In the genomic region with DNA sequence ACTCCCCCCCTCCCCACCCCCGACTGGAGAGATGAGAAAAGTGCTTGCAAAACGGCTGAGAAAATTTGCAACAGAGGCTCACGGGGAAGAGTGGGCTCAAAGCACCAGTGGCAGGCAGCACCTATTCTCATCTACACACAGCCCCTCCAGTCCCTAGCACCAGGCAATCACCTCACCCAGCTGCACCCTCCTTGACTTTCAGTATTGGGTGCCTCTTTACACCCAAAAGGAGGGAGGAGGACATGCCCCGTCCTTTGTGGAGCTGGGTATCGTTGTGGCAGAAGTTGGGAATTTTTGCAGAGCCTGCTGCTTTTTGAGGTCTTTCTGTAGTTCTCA, we compare ENCODE assay signal across 11 cellular contexts.
DNase-seq lines count a peak whose midpoint lies in the region; ATAC-seq, FAIRE-seq and TF ChIP-seq lines count a peak whose summit lies in the region.
"Had no signal": no experiment of that assay in that cellular context is flagged by ENCODE, and none has a peak within 500 bp of the region (broad histone marks: within the 10 kb centered on the region; RNA-seq: fewer than 3 reads in every experiment).

No MANE protein-coding gene starts in this region.

- H3K27ac ChIP-seq in A549 = peak overlapping the region in 1 of 2 experiments; percentile 60; a peak in 2 of 6 replicates

- TF ChIP-seq CTCF in A549 (IDR thresholded peaks at IDR 0.05) (no peak), activated B cell treated with CpG ODN at 0.5 μM for 24 hours (IDR thresholded peaks at IDR 0.05) (no peak)

- TF ChIP-seq POLR2A in A549 (IDR thresholded peaks at IDR 0.05; ENCODE audit: low read length) = no peak

- 83% methylated on average over 5 of the region's 5 CpGs for WGBS in A549 (ENCODE audit: missing lambda C conversion rate)

- peak overlapping the region; percentile 75 for H3K4me3 Mint-ChIP-seq in activated B cell treated with CpG ODN at 0.5 μM for 24 hours
- H3K4me3 Mint-ChIP-seq: immature natural killer cell had no signal

- H3K4me1 ChIP-seq in A549 = peaks cover 36% of the 10 kb centered on the region

- POLR2A ChIA-PET in A549 (lab: Yijun Ruan, JAX) = no interaction called here
- POLR2A ChIA-PET in activated B cell treated with CpG ODN at 0.5 μM for 24 hours (lab: Charles Lee) = interaction anchor here (1.1 to 1.3 kb wide), 4 partner anchors 9 to 63 kb away, joined by 4 to 11 read pairs (median 8); no protein-coding TSS in a partner anchor

- H3K36me3 Mint-ChIP-seq in activated B cell treated with CpG ODN at 0.5 μM for 24 hours (ENCODE audit: low read depth) = no peaks in the 10 kb centered on the region
- H3K36me3 Mint-ChIP-seq: immature natural killer cell had no signal

- TF ChIP-seq RAD21 in A549 (conservative IDR thresholded peaks at IDR 0.05 in 1 of 2, IDR thresholded peaks at IDR 0.05 in 1 of 2) = no peak

- DNase-seq in A549 (ENCODE audit: low read depth in 1 of 2, low spot score in 1 of 2) (no peak), activated B cell treated with CpG ODN at 0.5 μM for 24 hours (no peak), left ventricle myocardium superior (no peak), NCI-H146 (lab: John Stamatoyannopoulos, UW) (no peak), CD1c-positive myeloid dendritic cell (ENCODE audit: extremely low spot score) (no peak), posterior vena cava (ENCODE audit: low spot score) (no peak)
- DNase-seq: immature natural killer cell, T-helper 2 cell had no signal

- peak overlapping the region; percentile 92 for H3K27ac Mint-ChIP-seq in activated B cell treated with CpG ODN at 0.5 μM for 24 hours
- H3K27ac Mint-ChIP-seq: immature natural killer cell had no signal

- H3K4me1 Mint-ChIP-seq in activated B cell treated with CpG ODN at 0.5 μM for 24 hours = peaks cover 38% of the 10 kb centered on the region
- H3K4me1 Mint-ChIP-seq: immature natural killer cell had no signal

- H3K9me3 Mint-ChIP-seq in activated B cell treated with CpG ODN at 0.5 μM for 24 hours = no peaks in the 10 kb centered on the region
- H3K9me3 Mint-ChIP-seq: immature natural killer cell had no signal

- H3K4me2 ChIP-seq in A549 = peak overlapping the region; percentile 38; the same call in 1 of the 3 replicates

- FAIRE-seq in A549 (lab: Jason Lieb, UNC) = no peak

- no peaks in the 10 kb centered on the region for H3K9me3 ChIP-seq in A549

- no peak overlapping the region for H3K4me3 ChIP-seq in A549

- CTCF ChIA-PET in A549 (lab: Yijun Ruan, JAX) (no interaction called here), activated B cell treated with CpG ODN at 0.5 μM for 24 hours (lab: Charles Lee) (interaction anchor here (1.2 to 1.9 kb wide), 3 partner anchors 14 to 55 kb away, joined by 3 to 6 read pairs (median 6); no protein-coding TSS in a partner anchor)

- intact Hi-C loops in activated B cell treated with CpG ODN at 0.5 μM for 24 hours (cut with micrococcal nuclease) = loop anchor here (1.0 to 5.0 kb wide), 3 partner anchors 13 to 62 kb away; no protein-coding TSS in a partner anchor
- intact Hi-C loops in left ventricle myocardium superior (cut with micrococcal nuclease) = no loop called here
- intact Hi-C loops in posterior vena cava (cut with DNase I) = no loop called here

- H3K27me3 Mint-ChIP-seq in activated B cell treated with CpG ODN at 0.5 μM for 24 hours = no peaks in the 10 kb centered on the region

- no peak for TF ChIP-seq EP300 in A549 (IDR thresholded peaks at IDR 0.05)

- ATAC-seq in A549 (no peak), GM21423 (IDR thresholded peaks at IDR 0.05; ENCODE audit: unreplicated experiment) (peak; percentile 11), HG02943 (IDR thresholded peaks at IDR 0.05; ENCODE audit: low read depth, unreplicated experiment) (peak; percentile 21), activated B cell treated with CpG ODN at 0.5 μM for 24 hours (ENCODE audit: low read depth) (no peak), left ventricle myocardium superior (no peak)
- ATAC-seq: sciatic nerve had no signal

TF ChIP-seq in A549, 52 proteins besides CTCF, POLR2A, EP300 and RAD21:
- TF ChIP-seq ZFP36 (IDR thresholded peaks at IDR 0.05; ENCODE audit: borderline replicate concordance, partially characterized antibody) (no peak), MAX (IDR thresholded peaks at IDR 0.05) (no peak), HDAC2 (IDR thresholded peaks at IDR 0.05) (no peak), RFX5 (IDR thresholded peaks at IDR 0.05) (no peak), MAFK (IDR thresholded peaks at IDR 0.05; ENCODE audit: partially characterized antibody) (no peak), KDM1A (IDR thresholded peaks at IDR 0.05; ENCODE audit: low read depth) (no peak), NPAS2 (CRISPR knock-in tag; IDR thresholded peaks at IDR 0.05; ENCODE audit: borderline replicate concordance) (no peak), CEBPB (IDR thresholded peaks at IDR 0.05) (no peak), HMGXB4 (CRISPR knock-in tag; IDR thresholded peaks at IDR 0.05; ENCODE audit: borderline replicate concordance) (no peak), BHLHE40 (IDR thresholded peaks at IDR 0.05; ENCODE audit: low read depth, low read length) (no peak)
- TF ChIP-seq, protein P1, sequence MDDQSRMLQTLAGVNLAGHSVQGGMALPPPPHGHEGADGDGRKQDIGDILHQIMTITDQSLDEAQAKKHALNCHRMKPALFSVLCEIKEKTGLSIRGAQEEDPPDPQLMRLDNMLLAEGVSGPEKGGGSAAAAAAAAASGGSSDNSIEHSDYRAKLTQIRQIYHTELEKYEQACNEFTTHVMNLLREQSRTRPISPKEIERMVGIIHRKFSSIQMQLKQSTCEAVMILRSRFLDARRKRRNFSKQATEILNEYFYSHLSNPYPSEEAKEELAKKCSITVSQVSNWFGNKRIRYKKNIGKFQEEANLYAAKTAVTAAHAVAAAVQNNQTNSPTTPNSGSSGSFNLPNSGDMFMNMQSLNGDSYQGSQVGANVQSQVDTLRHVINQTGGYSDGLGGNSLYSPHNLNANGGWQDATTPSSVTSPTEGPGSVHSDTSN (IDR thresholded peaks at IDR 0.05) = no peak
- TF ChIP-seq, protein P2, sequence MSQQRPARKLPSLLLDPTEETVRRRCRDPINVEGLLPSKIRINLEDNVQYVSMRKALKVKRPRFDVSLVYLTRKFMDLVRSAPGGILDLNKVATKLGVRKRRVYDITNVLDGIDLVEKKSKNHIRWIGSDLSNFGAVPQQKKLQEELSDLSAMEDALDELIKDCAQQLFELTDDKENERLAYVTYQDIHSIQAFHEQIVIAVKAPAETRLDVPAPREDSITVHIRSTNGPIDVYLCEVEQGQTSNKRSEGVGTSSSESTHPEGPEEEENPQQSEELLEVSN (IDR thresholded peaks at IDR 0.05; ENCODE audit: borderline replicate concordance, low read depth) = no peak

Comparison
In these comparisons a context has a peak if more than half of its experiments do, and no peak if none do; other contexts are left out.
1. ATAC-seq: peak in GM21423 (single experiment) and HG02943 (single experiment); none in A549 (0 of 2), activated B cell treated with CpG ODN at 0.5 μM for 24 hours (single experiment) and left ventricle myocardium superior (single experiment).